16 cellular contexts compared by ENCODE assay signal in genomic region chr14:92499216-92499615, GRCh38. TPM values are rescaled to one million over a fixed set of nuclear protein-coding genes. Genes with fewer than 3 reads are reported as not detected.
A peak's percentile ranks its signal among the peaks of the same experiment; 100 is the strongest.
DNase-seq lines count a peak whose midpoint lies in the region; ATAC-seq and TF ChIP-seq lines count a peak whose summit lies in the region.
"Had no signal": no experiment of that assay in that cellular context is flagged by ENCODE, and none has a peak within 500 bp of the region (broad histone marks: within the 10 kb centered on the region; RNA-seq: fewer than 3 reads in every experiment).

No MANE protein-coding gene starts in this region.

- H3K27ac Mint-ChIP-seq in endodermal cell (no peak overlapping the region), nephron (peak overlapping the region in 2 of 3 experiments; percentile 4 to 34)
- H3K27ac Mint-ChIP-seq: CD4-positive, CD25-positive, alpha-beta regulatory T cell had no signal

- H3K4me1 ChIP-seq in endodermal cell (ENCODE audit: control insufficient read depth, insufficient read depth, low read length) (no peaks in the 10 kb centered on the region), testis (peaks cover 22% of the 10 kb centered on the region)

- no peak for ATAC-seq in GM18873 (IDR thresholded peaks at IDR 0.05; ENCODE audit: low FRiP score, unreplicated experiment)
- ATAC-seq: HCT116 had no signal

- no peaks in the 10 kb centered on the region for H3K27me3 ChIP-seq in endodermal cell (ENCODE audit: control insufficient read depth, insufficient read depth, low read length, poor library complexity, severe bottlenecking)
- H3K27me3 ChIP-seq in testis = no peaks in the 10 kb centered on the region

- H3K9me3 ChIP-seq in endodermal cell (ENCODE audit: control insufficient read depth, low read length) (no peaks in the 10 kb centered on the region), testis (no peaks in the 10 kb centered on the region)
- H3K9me3 ChIP-seq: BLaER1 treated with 17β-estradiol and CSF1 and Interleukin-3, amounts not matched to agents 10 nM and 100 nM had no signal

- no peak overlapping the region for H3K4me3 ChIP-seq in endodermal cell (ENCODE audit: low read length)
- no peak overlapping the region for H3K4me3 ChIP-seq in testis
- H3K4me3 ChIP-seq: BLaER1 treated with 17β-estradiol and CSF1 and Interleukin-3, amounts not matched to agents 10 nM and 100 nM; GM23248 had no signal

- intact Hi-C loops in testis (cut with DNase I; ENCODE audit: low total_unique reads) = no loop called here

- H3K27ac ChIP-seq in endodermal cell (ENCODE audit: low read depth, low read length) (no peak overlapping the region), testis (no peak overlapping the region)
- H3K27ac ChIP-seq: BLaER1 treated with 17β-estradiol and CSF1 and Interleukin-3, amounts not matched to agents 10 nM and 100 nM; GM23248 had no signal

- peak; percentile 12 for DNase-seq in activated CD8-positive, alpha-beta memory T cell treated with anti-CD3 and anti-CD28 coated beads, Interleukin-2, amount 50 U/mL, for 48 hours
- DNase-seq in activated CD8-positive, alpha-beta memory T cell treated with anti-CD3 and anti-CD28 coated beads, Interleukin-2, amount 50 U/mL, for 4 hours = no peak
- DNase-seq in endodermal cell (peak; percentile 30), testis (peak; percentile 10), NCI-H226 (no peak), NCI-H446 (lab: John Stamatoyannopoulos, UW) (no peak)
- DNase-seq: 8988T; ACHN; CD4-positive, CD25-positive, alpha-beta regulatory T cell; DMS53; GF-D8; GM23248 had no signal

- H3K36me3 ChIP-seq in endodermal cell (ENCODE audit: control insufficient read depth, insufficient read depth, low read length) = no peaks in the 10 kb centered on the region
- H3K36me3 ChIP-seq in testis (ENCODE audit: low read depth, missing control alignments) = no peaks in the 10 kb centered on the region
- H3K36me3 ChIP-seq: BLaER1 treated with 17β-estradiol and CSF1 and Interleukin-3, amounts not matched to agents 10 nM and 100 nM had no signal

- no peaks in the 10 kb centered on the region for H3K9me3 Mint-ChIP-seq in endodermal cell
- H3K9me3 Mint-ChIP-seq in nephron = no peaks in the 10 kb centered on the region
- H3K9me3 Mint-ChIP-seq: CD4-positive, CD25-positive, alpha-beta regulatory T cell had no signal

- WGBS in endodermal cell (ENCODE audit: insufficient coverage in 1 of 2, insufficient read length in 1 of 2), 2 experiments = 90 to 95% methylated on average over 2 to 3 of the region's 3 CpGs
- WGBS in testis, 2 donors = 82 to 86% methylated on average over 3 of the region's 3 CpGs

- no peak for TF ChIP-seq POLR2A in testis (IDR thresholded peaks at IDR 0.05)

- H3K4me3 Mint-ChIP-seq in endodermal cell = no peak overlapping the region
- H3K4me3 Mint-ChIP-seq in nephron = peak overlapping the region in 1 of 3 experiments; percentile 30
- H3K4me3 Mint-ChIP-seq: CD4-positive, CD25-positive, alpha-beta regulatory T cell had no signal

- no peak overlapping the region for H3K9ac ChIP-seq in endodermal cell (ENCODE audit: extremely low read depth, low read length, poor library complexity, severe bottlenecking)
- H3K9ac ChIP-seq: BLaER1 treated with 17β-estradiol and CSF1 and Interleukin-3, amounts not matched to agents 10 nM and 100 nM; GM23248 had no signal

- H3K4me1 Mint-ChIP-seq in endodermal cell (no peaks in the 10 kb centered on the region), nephron (peaks cover 23% of the 10 kb centered on the region)

- TF ChIP-seq CTCF in endodermal cell (conservative IDR thresholded peaks at IDR 0.05) = no peak
- TF ChIP-seq CTCF in nephron (IDR thresholded peaks at IDR 0.05; ENCODE audit: unreplicated experiment in 3 of 3) = no peak
- TF ChIP-seq CTCF in testis (IDR thresholded peaks at IDR 0.05) = no peak

- H3K36me3 Mint-ChIP-seq in endodermal cell (ENCODE audit: low read depth) (no peaks in the 10 kb centered on the region), nephron (ENCODE audit: low read depth) (no peaks in the 10 kb centered on the region)

- no peaks in the 10 kb centered on the region for H3K27me3 Mint-ChIP-seq in endodermal cell (ENCODE audit: insufficient read depth)
- peaks cover 7% of the 10 kb centered on the region for H3K27me3 Mint-ChIP-seq in nephron (ENCODE audit: low read depth)

RNA-seq across cellular contexts. Expression of gene RIN3, which starts 14.4 kb away (rescaled TPM):
- 1 to 10 TPM; 5.2 to 6.0 TPM for total RNA-seq in endodermal cell
- polyA plus RNA-seq in endodermal cell (2013, experiment 1 of 2) = 2.5 TPM
- polyA plus RNA-seq in endodermal cell (2013, experiment 2 of 2) = 2.6 TPM
- 10 to 100 TPM; 49.8 to 56.2 TPM for total RNA-seq in testis
- 25.9 TPM for polyA plus RNA-seq in testis (ENCODE audit: insufficient read depth, low read depth, low replicate concordance)

Comparison
In these comparisons a context has a peak if more than half of its experiments do, and no peak if none do; other contexts are left out.
1. DNase-seq: peak in activated CD8-positive, alpha-beta memory T cell treated with anti-CD3 and anti-CD28 coated beads, Interleukin-2, amount 50 U/mL, for 48 hours (single experiment), endodermal cell (single experiment) and testis (single experiment); none in activated CD8-positive, alpha-beta memory T cell treated with anti-CD3 and anti-CD28 coated beads, Interleukin-2, amount 50 U/mL, for 4 hours (single experiment), NCI-H226 (single experiment) and NCI-H446 (0 of 2).
2. RNA of gene RIN3, which starts 14.4 kb away (total RNA-seq): 49.8 to 56.2 TPM in testis; 5.2 to 6.0 TPM in endodermal cell; every median in the first group is over 4 times any median in the second.